Comparison of ENCODE assay signal across 18 cellular contexts in genomic region chr7:8259586-8260222, GRCh38. TPM values are rescaled to one million over a fixed set of nuclear protein-coding genes. Genes with fewer than 3 reads are reported as not detected.
"Had no signal": no experiment of that assay in that cellular context is flagged by ENCODE, and none has a peak within 500 bp of the region (broad histone marks: within the 10 kb centered on the region; RNA-seq: fewer than 3 reads in every experiment).

No MANE protein-coding gene starts in this region.

- H3K4me3 Mint-ChIP-seq: activated B cell treated with CpG ODN at 0.5 μM for 24 hours; activated CD4-positive, alpha-beta memory T cell treated with anti-CD3 and anti-CD28 coated beads for 36 hours; activated naive CD8-positive, alpha-beta T cell treated with anti-CD3 and anti-CD28 coated beads for 36 hours had no signal

- H3K4me1 ChIP-seq: foreskin keratinocyte, upper lobe of right lung had no signal

- H3K36me3 Mint-ChIP-seq: activated CD4-positive, alpha-beta memory T cell treated with anti-CD3 and anti-CD28 coated beads for 36 hours; activated naive CD8-positive, alpha-beta T cell treated with anti-CD3 and anti-CD28 coated beads for 36 hours had no signal

- H3K27me3 ChIP-seq: upper lobe of right lung had no signal

- H3K9me3 ChIP-seq: stomach, upper lobe of right lung had no signal

- DNase-seq: activated B cell treated with CpG ODN at 0.5 μM for 24 hours; activated CD4-positive, alpha-beta memory T cell treated with anti-CD3 and anti-CD28 coated beads for 36 hours; activated CD4-positive, alpha-beta T cell treated with anti-CD3 and anti-CD28 coated beads for 4 hours; activated naive CD8-positive, alpha-beta T cell treated with anti-CD3 and anti-CD28 coated beads for 36 hours; activated T-cell treated with anti-CD3 and anti-CD28 coated beads for 4 hours; amniotic stem cell; endodermal cell; foreskin keratinocyte; midbrain; nephron progenitor cell; nucleus accumbens; stimulated activated CD4-positive, alpha-beta T cell treated with anti-CD3 and anti-CD28 coated beads, Interleukin-2, amount 100 ng/mL, for 48 hours; stomach; upper lobe of right lung had no signal

- ATAC-seq: foreskin keratinocyte, left lobe of liver, upper lobe of right lung had no signal

- H3K36me3 ChIP-seq: cardiac muscle cell, stomach, upper lobe of right lung had no signal

- H3K27ac ChIP-seq: cardiac muscle cell, foreskin keratinocyte, upper lobe of right lung had no signal

- H3K4me3 ChIP-seq: cardiac muscle cell had no signal

- H3K27ac Mint-ChIP-seq: activated B cell treated with CpG ODN at 0.5 μM for 24 hours; activated CD4-positive, alpha-beta memory T cell treated with anti-CD3 and anti-CD28 coated beads for 36 hours; activated naive CD8-positive, alpha-beta T cell treated with anti-CD3 and anti-CD28 coated beads for 36 hours; activated T-helper 1 cell treated with anti-CD3 and anti-CD28 coated beads, Interleukin-12 subunit alpha, Interleukin-12 subunit beta, Interleukin-2, Interleukin-4 antibody, amounts not matched to agents 30 ng/mL and 10 ng/mL and 1 ng/mL, durations not matched to agents 14 hours and 24 hours and 36 hours; endodermal cell; nephron progenitor cell had no signal

- H3K9me3 Mint-ChIP-seq: activated CD4-positive, alpha-beta memory T cell treated with anti-CD3 and anti-CD28 coated beads for 36 hours; activated naive CD8-positive, alpha-beta T cell treated with anti-CD3 and anti-CD28 coated beads for 36 hours; activated T-helper 1 cell treated with anti-CD3 and anti-CD28 coated beads, Interleukin-12 subunit alpha, Interleukin-12 subunit beta, Interleukin-2, Interleukin-4 antibody, amounts not matched to agents 30 ng/mL and 10 ng/mL and 1 ng/mL, durations not matched to agents 14 hours and 24 hours and 36 hours; endodermal cell; nephron progenitor cell had no signal

RNA-seq across cellular contexts. Expression of gene ICA1, which starts 2.3 kb away (rescaled TPM):
- total RNA-seq: activated B cell treated with CpG ODN at 0.5 μM for 24 hours had no signal
- polyA plus RNA-seq: fibroblast of lung had no signal
